In the genomic region with DNA sequence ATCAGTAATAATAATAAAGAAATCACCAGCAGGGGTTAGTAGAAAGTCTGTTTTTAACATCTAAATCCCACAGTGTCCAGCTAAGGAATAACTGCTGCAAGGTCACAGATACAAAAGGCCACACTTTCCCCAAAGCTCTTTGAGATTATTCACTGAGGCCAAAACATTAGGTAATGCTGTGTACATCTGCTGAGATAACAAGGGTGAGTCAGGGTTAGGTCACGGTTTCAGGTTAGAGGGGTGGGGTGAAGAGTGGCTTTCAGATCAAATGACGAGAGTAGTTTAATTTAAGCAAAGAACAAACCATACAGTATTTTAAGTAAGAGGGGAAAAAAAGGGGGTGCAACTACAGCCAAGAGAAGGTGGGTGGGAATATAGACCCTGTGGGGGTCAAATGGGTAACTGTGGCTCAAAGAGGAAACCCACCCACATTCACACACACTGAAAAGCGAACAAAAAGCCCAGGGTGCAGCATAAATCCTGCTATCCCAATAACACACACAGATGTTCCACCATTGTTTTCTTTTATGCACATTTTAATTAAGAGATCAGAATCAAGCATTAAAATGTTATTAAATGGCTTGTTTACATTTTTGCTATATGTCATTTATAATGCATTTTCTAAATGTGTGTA, we compare ENCODE assay signal across 8 cellular contexts.
DNase-seq lines count a peak whose midpoint lies in the region; ATAC-seq, FAIRE-seq and TF ChIP-seq lines count a peak whose summit lies in the region.

No MANE protein-coding gene starts in this region.

- no peak overlapping the region for H3K27ac ChIP-seq in kidney (ENCODE audit: low read depth in 2 of 2, low read length in 2 of 2)

- TF ChIP-seq CTCF in BE2C (IDR thresholded peaks at IDR 0.05; ENCODE audit: low read depth, low read length): no peak
- no peak for TF ChIP-seq CTCF in foreskin fibroblast (IDR thresholded peaks at IDR 0.05; ENCODE audit: low read depth, low read length)
- TF ChIP-seq CTCF in kidney (IDR thresholded peaks at IDR 0.05; ENCODE audit: borderline replicate concordance, extremely low read depth, insufficient read depth): no peak

- H3K9me3 ChIP-seq in BE2C (no peaks in the 10 kb centered on the region), kidney (ENCODE audit: control insufficient read depth in 1 of 2, low read length in 2 of 2) (no peaks in the 10 kb centered on the region)

- H3K36me3 ChIP-seq in BE2C (no peaks in the 10 kb centered on the region), kidney (ENCODE audit: control insufficient read depth in 1 of 2, insufficient read depth in 2 of 2, low read length in 2 of 2) (no peaks in the 10 kb centered on the region)

- peak; percentile 89 for ATAC-seq in GM21390 (IDR thresholded peaks at IDR 0.05; ENCODE audit: unreplicated experiment)
- ATAC-seq in stimulated activated naive CD8-positive, alpha-beta T cell treated with anti-CD3 and anti-CD28 coated beads, Interleukin-15, amount 100 ng/mL, for 72 hours: peak; percentile 100
- no peak for ATAC-seq in GM19467 (IDR thresholded peaks at IDR 0.05; ENCODE audit: unreplicated experiment)
- no peak for ATAC-seq in HG02973 (IDR thresholded peaks at IDR 0.05; ENCODE audit: unreplicated experiment)

- DNase-seq in BE2C (peak; percentile 5), NCI-H2107 treated with DMSO at 0.1 percent for 48 hours (lab: John Stamatoyannopoulos, UW; ENCODE audit: unreplicated experiment) (peak; percentile 48), foreskin fibroblast (peak; percentile 63 to 77), kidney (no peak)
- peak; percentile 33 to 59 for DNase-seq in stimulated activated naive CD8-positive, alpha-beta T cell treated with anti-CD3 and anti-CD28 coated beads, Interleukin-15, amount 100 ng/mL, for 72 hours

- H3K4me1 ChIP-seq in BE2C (no peaks in the 10 kb centered on the region), kidney (ENCODE audit: control insufficient read depth in 1 of 2, insufficient read depth in 1 of 2, low read depth in 1 of 2, low read length in 2 of 2) (peaks cover 7 to 15% of the 10 kb centered on the region in 2 donors)

- intact Hi-C loops in kidney (cut with DNase I): no loop called here

- H3K27me3 Mint-ChIP-seq in stimulated activated naive CD8-positive, alpha-beta T cell treated with anti-CD3 and anti-CD28 coated beads, Interleukin-15, amount 100 ng/mL, for 72 hours: no peaks in the 10 kb centered on the region

- H3K4me3 ChIP-seq in BE2C (ENCODE audit: low read depth, low read length) (no peak overlapping the region), foreskin fibroblast (ENCODE audit: low read depth in 1 of 2, low read length in 2 of 2) (no peak overlapping the region), kidney (ENCODE audit: low read length in 2 of 2) (no peak overlapping the region)

- FAIRE-seq in kidney (lab: Jason Lieb, UNC): no peak

- no peaks in the 10 kb centered on the region for H3K9me3 Mint-ChIP-seq in stimulated activated naive CD8-positive, alpha-beta T cell treated with anti-CD3 and anti-CD28 coated beads, Interleukin-15, amount 100 ng/mL, for 72 hours

- H3K27me3 ChIP-seq in BE2C: no peaks in the 10 kb centered on the region

- H3K27ac Mint-ChIP-seq in stimulated activated naive CD8-positive, alpha-beta T cell treated with anti-CD3 and anti-CD28 coated beads, Interleukin-15, amount 100 ng/mL, for 72 hours: peak overlapping the region; percentile 45 to 73

- H3K4me3 Mint-ChIP-seq in stimulated activated naive CD8-positive, alpha-beta T cell treated with anti-CD3 and anti-CD28 coated beads, Interleukin-15, amount 100 ng/mL, for 72 hours: peak overlapping the region; percentile 2 to 10

- peaks cover 48% of the 10 kb centered on the region for H3K4me1 Mint-ChIP-seq in stimulated activated naive CD8-positive, alpha-beta T cell treated with anti-CD3 and anti-CD28 coated beads, Interleukin-15, amount 100 ng/mL, for 72 hours

- no peak overlapping the region for H3K9ac ChIP-seq in kidney (ENCODE audit: low read length in 2 of 2)

Comparison
In these comparisons a context has a peak if more than half of its experiments do, and no peak if none do; other contexts are left out.
1. ATAC-seq: peak in GM21390 (single experiment) and stimulated activated naive CD8-positive, alpha-beta T cell treated with anti-CD3 and anti-CD28 coated beads, Interleukin-15, amount 100 ng/mL, for 72 hours (single experiment); none in GM19467 (single experiment) and HG02973 (single experiment).